ENCODE assay signal across 9 cellular contexts in genomic region chr19:38033658-38034150, GRCh38.
DNase-seq lines count a peak whose midpoint lies in the region; ATAC-seq and TF ChIP-seq lines count a peak whose summit lies in the region.
"Had no signal": no experiment of that assay in that cellular context is flagged by ENCODE, and none has a peak within 500 bp of the region (broad histone marks: within the 10 kb centered on the region; RNA-seq: fewer than 3 reads in every experiment).

No MANE protein-coding gene starts in this region.

- H3K36me3 ChIP-seq in DOHH2 (ENCODE audit: control insufficient read depth, low read length): peaks cover 12% of the 10 kb centered on the region

- peak; percentile 14 for TF ChIP-seq CTCF in DOHH2 (IDR thresholded peaks at IDR 0.05; ENCODE audit: low read depth, low read length, poor library complexity, severe bottlenecking)
- no peak for TF ChIP-seq CTCF in chondrocyte (IDR thresholded peaks at IDR 0.05)

- H3K4me2 ChIP-seq in DOHH2 (ENCODE audit: low read length): peak overlapping the region; percentile 66

- DNase-seq in chondrocyte (ENCODE audit: low spot score): no peak
- DNase-seq in mucosa of gallbladder (ENCODE audit: low spot score): no peak
- DNase-seq in SK-N-DZ (ENCODE audit: low spot score): no peak
- no peak for DNase-seq in effector CD4-positive, alpha-beta T cell
- no peak for DNase-seq in cerebellar cortex (ENCODE audit: low spot score)
- DNase-seq: CD4-positive, alpha-beta memory T cell had no signal

- H3K4me3 ChIP-seq in DOHH2 (ENCODE audit: low read length): peak overlapping the region; percentile 53

- peak overlapping the region; percentile 88 for H3K27ac Mint-ChIP-seq in chondrocyte (ENCODE audit: unreplicated experiment)

- peaks cover 6% of the 10 kb centered on the region; the same call in 1 of the 2 replicates for H3F3A ChIP-seq in DOHH2 (ENCODE audit: control insufficient read depth, insufficient read depth)

- ATAC-seq in GM19467 (IDR thresholded peaks at IDR 0.05; ENCODE audit: unreplicated experiment) (peak; percentile 64), HG03432 (IDR thresholded peaks at IDR 0.05; ENCODE audit: unreplicated experiment) (peak; percentile 68)

- no peaks in the 10 kb centered on the region for H3K9me3 ChIP-seq in DOHH2 (ENCODE audit: control insufficient read depth, insufficient read depth, low read length)

- no peak overlapping the region for H3K4me3 Mint-ChIP-seq in chondrocyte (ENCODE audit: unreplicated experiment)
- H3K4me3 Mint-ChIP-seq: CD4-positive, alpha-beta memory T cell had no signal

- no peaks in the 10 kb centered on the region for H3K27me3 Mint-ChIP-seq in chondrocyte (ENCODE audit: low read depth)
- H3K27me3 Mint-ChIP-seq: CD4-positive, alpha-beta memory T cell had no signal

- H3K4me1 Mint-ChIP-seq in chondrocyte (ENCODE audit: low read depth): peaks cover 78% of the 10 kb centered on the region

- H3K27ac ChIP-seq in DOHH2 (ENCODE audit: low read depth, low read length): peak overlapping the region; percentile 67

- 0 out of 2 replicates have a peak, but pooled peaks cover 4% of the 10 kb centered on the region for H4K20me1 ChIP-seq in DOHH2 (ENCODE audit: control insufficient read depth, insufficient read depth, low read depth, low read length)

- peaks cover 46% of the 10 kb centered on the region for H3K4me1 ChIP-seq in DOHH2 (ENCODE audit: control insufficient read depth, low read length)

- H3K27me3 ChIP-seq in DOHH2 (ENCODE audit: control insufficient read depth, low read length): no peaks in the 10 kb centered on the region

- peaks cover 4% of the 10 kb centered on the region for H3K36me3 Mint-ChIP-seq in chondrocyte (ENCODE audit: low read depth)

- peaks cover 9% of the 10 kb centered on the region for H3K9me3 Mint-ChIP-seq in chondrocyte (ENCODE audit: low read depth)
- H3K9me3 Mint-ChIP-seq: CD4-positive, alpha-beta memory T cell had no signal

- H3K9me2 ChIP-seq in DOHH2 (replicated peaks; ENCODE audit: control insufficient read depth, low read length): no peaks in the 10 kb centered on the region

- peaks cover 21% of the 10 kb centered on the region for H3K79me2 ChIP-seq in DOHH2 (ENCODE audit: control insufficient read depth, low read length)
